In genomic region chr4:44629280-44629866, GRCh38 we compare ENCODE assay signal across 8 cellular contexts. TPM values are rescaled to one million over a fixed set of nuclear protein-coding genes. Genes with fewer than 3 reads are reported as not detected.
DNase-seq lines count a peak whose midpoint lies in the region; ATAC-seq and TF ChIP-seq lines count a peak whose summit lies in the region.

No MANE protein-coding gene starts in this region.

- H3K4ac ChIP-seq in neuronal stem cell (ENCODE audit: low read length), result no peak overlapping the region

- no peaks in the 10 kb centered on the region for H3K27me3 Mint-ChIP-seq in activated CD8-positive, alpha-beta T cell treated with anti-CD3 and anti-CD28 coated beads for 36 hours

- DNase-seq in Daoy (ENCODE audit: low read depth), result peak; percentile 14
- DNase-seq in NCI-H510A treated with DMSO at 0.1 percent for 48 hours (lab: John Stamatoyannopoulos, UW), result peak; percentile 5
- peak; percentile 59 for DNase-seq in activated CD8-positive, alpha-beta T cell treated with anti-CD3 and anti-CD28 coated beads for 36 hours
- DNase-seq in fibroblast of the conjunctiva (ENCODE audit: low read depth), result peak; percentile 17
- peak; percentile 45 for DNase-seq in neuronal stem cell (ENCODE audit: low spot score)
- no peak for DNase-seq in NK-92 treated with Interleukin-12 subunit alpha and Interleukin-12 subunit beta, amount 100 ng/mL, for 24 hours (lab: John Stamatoyannopoulos, UW)

- H3K9me3 Mint-ChIP-seq in activated CD8-positive, alpha-beta T cell treated with anti-CD3 and anti-CD28 coated beads for 36 hours, result no peaks in the 10 kb centered on the region

- no peak overlapping the region for H2BK12ac ChIP-seq in neuronal stem cell (ENCODE audit: low read length)

- H2AFZ ChIP-seq in neuronal stem cell (ENCODE audit: low read length), result no peak overlapping the region

- H4K91ac ChIP-seq in neuronal stem cell (ENCODE audit: low read depth, low read length, poor library complexity), result no peak overlapping the region

- peaks cover 2% of the 10 kb centered on the region for H3K4me1 Mint-ChIP-seq in activated CD8-positive, alpha-beta T cell treated with anti-CD3 and anti-CD28 coated beads for 36 hours (ENCODE audit: low read depth)

- TF ChIP-seq CTCF in activated CD8-positive, alpha-beta T cell treated with anti-CD3 and anti-CD28 coated beads for 36 hours (IDR thresholded peaks at IDR 0.05), result peak; percentile 68

- H2AK5ac ChIP-seq in neuronal stem cell (ENCODE audit: low read depth, low read length), result no peak overlapping the region

- WGBS in neuronal stem cell (ENCODE audit: extremely low coverage in 2 of 2, insufficient read length in 2 of 2, insufficient replicate concordance in 1 of 2), 2 donors, result no CpG with 5 or more reads among the region's 2 CpGs

- H3K9me3 ChIP-seq in neuronal stem cell (replicated peaks in 1 of 2; ENCODE audit: control insufficient read depth in 2 of 2, insufficient read depth in 1 of 2, low read depth in 1 of 2, low read length in 2 of 2), result peaks cover 0 to 2% of the 10 kb centered on the region in 2 donors

- peaks cover 2% of the 10 kb centered on the region for H3K79me1 ChIP-seq in neuronal stem cell (ENCODE audit: low read depth, low read length)

- H3K27ac Mint-ChIP-seq in activated CD8-positive, alpha-beta T cell treated with anti-CD3 and anti-CD28 coated beads for 36 hours, result no peak overlapping the region

- H2BK15ac ChIP-seq in neuronal stem cell (ENCODE audit: low read length), result no peak overlapping the region

- no peaks in the 10 kb centered on the region for H3K27me3 ChIP-seq in neuronal stem cell (ENCODE audit: control insufficient read depth in 3 of 3, insufficient read depth in 3 of 3, low read depth in 1 of 3, low read length in 3 of 3)

- H3K23ac ChIP-seq in neuronal stem cell (ENCODE audit: low read depth, low read length, poor library complexity), result no peak overlapping the region

- H3K36me3 Mint-ChIP-seq in activated CD8-positive, alpha-beta T cell treated with anti-CD3 and anti-CD28 coated beads for 36 hours (ENCODE audit: low read depth), result no peaks in the 10 kb centered on the region

- intact Hi-C loops in activated CD8-positive, alpha-beta T cell treated with anti-CD3 and anti-CD28 coated beads for 36 hours (cut with micrococcal nuclease), result no loop called here

- CTCF ChIA-PET in activated CD8-positive, alpha-beta T cell treated with anti-CD3 and anti-CD28 coated beads for 36 hours (lab: Charles Lee), result interaction anchor here (0.7 to 1.9 kb wide), 4 partner anchors 48 to 180 kb away, joined by 3 to 5 read pairs (median 4); partner anchors contain the start of genes GUF1 and KCTD8

- no peak overlapping the region for H3K4me3 ChIP-seq in neuronal stem cell (ENCODE audit: low read length in 2 of 2)

- peaks cover 0 to 1% of the 10 kb centered on the region in 2 donors for H3K4me1 ChIP-seq in neuronal stem cell (ENCODE audit: control insufficient read depth in 2 of 2, insufficient read depth in 1 of 2, low read depth in 1 of 2, low read length in 2 of 2)

- ATAC-seq in GM19452 (IDR thresholded peaks at IDR 0.05; ENCODE audit: unreplicated experiment) (peak; percentile 98), HG03378 (IDR thresholded peaks at IDR 0.05; ENCODE audit: unreplicated experiment) (peak; percentile 98)
- peak; percentile 91 for ATAC-seq in activated CD8-positive, alpha-beta T cell treated with anti-CD3 and anti-CD28 coated beads for 36 hours

- H3K4me3 Mint-ChIP-seq in activated CD8-positive, alpha-beta T cell treated with anti-CD3 and anti-CD28 coated beads for 36 hours, result no peak overlapping the region

- no peak overlapping the region for H3K9ac ChIP-seq in neuronal stem cell (ENCODE audit: low read depth, low read length, poor library complexity)

- H2BK5ac ChIP-seq in neuronal stem cell (ENCODE audit: low read length), result no peak overlapping the region

- no peak overlapping the region for H3K14ac ChIP-seq in neuronal stem cell (ENCODE audit: low read length)

- no peak overlapping the region for H3K4me2 ChIP-seq in neuronal stem cell (ENCODE audit: insufficient read depth, low read length, poor library complexity, severe bottlenecking)

- no peak overlapping the region for H4K8ac ChIP-seq in neuronal stem cell (ENCODE audit: low read depth, low read length)

- POLR2A ChIA-PET in activated CD8-positive, alpha-beta T cell treated with anti-CD3 and anti-CD28 coated beads for 36 hours (lab: Charles Lee), result no interaction called here

- no peak overlapping the region for H3K18ac ChIP-seq in neuronal stem cell (ENCODE audit: low read length)

- no peaks in the 10 kb centered on the region for H3K36me3 ChIP-seq in neuronal stem cell (replicated peaks in 1 of 2; ENCODE audit: control insufficient read depth in 2 of 2, insufficient read depth in 2 of 2, low read length in 2 of 2)

- H3K27ac ChIP-seq in neuronal stem cell (replicated peaks; ENCODE audit: low read length), result no peak overlapping the region

- H2BK120ac ChIP-seq in neuronal stem cell (ENCODE audit: low read depth, low read length), result no peak overlapping the region

RNA-seq across cellular contexts. Expression of gene YIPF7, which starts 22.1 kb away (rescaled TPM):
- not detected in 2 replicates for total RNA-seq in Daoy (2014; rRNA removed; shearing (Covaris generic))
- total RNA-seq in activated CD8-positive, alpha-beta T cell treated with anti-CD3 and anti-CD28 coated beads for 36 hours, result not detected
- 0.15 TPM for polyA plus RNA-seq in neuronal stem cell (2013, experiment 1 of 2)
- polyA plus RNA-seq in neuronal stem cell (2013, experiment 2 of 2), result 0.11 TPM

RNA-seq across cellular contexts. Expression of gene GUF1, which starts 48.8 kb away (rescaled TPM):
- total RNA-seq in Daoy (2014; rRNA removed; shearing (Covaris generic)), result 15.9 and 16.0 TPM in 2 replicates
- total RNA-seq in activated CD8-positive, alpha-beta T cell treated with anti-CD3 and anti-CD28 coated beads for 36 hours, result 10 to 100 TPM; 33.6 to 40.0 TPM
- 24.1 TPM for polyA plus RNA-seq in neuronal stem cell (2013, experiment 1 of 2)
- polyA plus RNA-seq in neuronal stem cell (2013, experiment 2 of 2), result 23.3 TPM
